ENCODE assay signal across 1 cellular context in the genomic region with DNA sequence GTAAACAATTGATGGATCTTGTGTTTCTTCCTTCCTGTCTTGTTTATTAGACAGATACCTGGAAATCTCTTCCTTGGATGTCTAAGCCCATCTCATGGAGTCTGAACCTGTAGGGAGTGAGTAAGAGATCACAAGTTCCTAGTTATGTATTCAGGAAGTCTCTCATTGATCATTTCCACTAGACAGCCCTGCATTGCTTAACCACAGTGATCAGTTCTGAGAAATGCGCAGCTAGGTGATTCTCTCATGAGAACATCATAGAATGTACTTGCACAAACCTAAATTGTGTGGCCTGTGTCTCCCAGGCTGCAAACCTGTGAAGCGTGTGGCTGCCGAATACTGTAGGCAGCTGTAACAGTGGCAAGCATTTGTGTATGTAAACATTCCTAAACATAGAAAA.
TF ChIP-seq lines count a peak whose summit lies in the region.

No MANE protein-coding gene starts in this region.

TF ChIP-seq in IMR-90, 13 proteins besides CTCF, POLR2A, EP300 and RAD21:
- TF ChIP-seq RCOR1 (IDR thresholded peaks at IDR 0.05; ENCODE audit: insufficient replicate concordance, low read length) (no peak), FOS (IDR thresholded peaks at IDR 0.05; ENCODE audit: low read depth, low read length) (no peak), CHD1 (IDR thresholded peaks at IDR 0.05; ENCODE audit: low read depth, low read length) (no peak), BHLHE40 (IDR thresholded peaks at IDR 0.05; ENCODE audit: low read depth, low read length) (no peak), MAZ (IDR thresholded peaks at IDR 0.05; ENCODE audit: borderline replicate concordance, low read depth, low read length) (no peak), RFX5 (IDR thresholded peaks at IDR 0.05; ENCODE audit: low read depth, low read length) (no peak), MXI1 (IDR thresholded peaks at IDR 0.05; ENCODE audit: borderline replicate concordance, low read depth, low read length) (no peak), CEBPB (IDR thresholded peaks at IDR 0.05; ENCODE audit: low read depth, low read length) (no peak), NFE2L2 (IDR thresholded peaks at IDR 0.05; ENCODE audit: low read depth, low read length) (no peak), SMC3 (IDR thresholded peaks at IDR 0.05; ENCODE audit: low read depth, low read length) (no peak), MAFK (IDR thresholded peaks at IDR 0.05; ENCODE audit: low read depth, low read length) (no peak)
- TF ChIP-seq, protein P1, sequence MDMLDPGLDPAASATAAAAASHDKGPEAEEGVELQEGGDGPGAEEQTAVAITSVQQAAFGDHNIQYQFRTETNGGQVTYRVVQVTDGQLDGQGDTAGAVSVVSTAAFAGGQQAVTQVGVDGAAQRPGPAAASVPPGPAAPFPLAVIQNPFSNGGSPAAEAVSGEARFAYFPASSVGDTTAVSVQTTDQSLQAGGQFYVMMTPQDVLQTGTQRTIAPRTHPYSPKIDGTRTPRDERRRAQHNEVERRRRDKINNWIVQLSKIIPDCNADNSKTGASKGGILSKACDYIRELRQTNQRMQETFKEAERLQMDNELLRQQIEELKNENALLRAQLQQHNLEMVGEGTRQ (IDR thresholded peaks at IDR 0.05; ENCODE audit: low read depth, low read length) = no peak
- TF ChIP-seq, protein P2, sequence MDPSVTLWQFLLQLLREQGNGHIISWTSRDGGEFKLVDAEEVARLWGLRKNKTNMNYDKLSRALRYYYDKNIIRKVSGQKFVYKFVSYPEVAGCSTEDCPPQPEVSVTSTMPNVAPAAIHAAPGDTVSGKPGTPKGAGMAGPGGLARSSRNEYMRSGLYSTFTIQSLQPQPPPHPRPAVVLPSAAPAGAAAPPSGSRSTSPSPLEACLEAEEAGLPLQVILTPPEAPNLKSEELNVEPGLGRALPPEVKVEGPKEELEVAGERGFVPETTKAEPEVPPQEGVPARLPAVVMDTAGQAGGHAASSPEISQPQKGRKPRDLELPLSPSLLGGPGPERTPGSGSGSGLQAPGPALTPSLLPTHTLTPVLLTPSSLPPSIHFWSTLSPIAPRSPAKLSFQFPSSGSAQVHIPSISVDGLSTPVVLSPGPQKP (IDR thresholded peaks at IDR 0.05; ENCODE audit: borderline replicate concordance, low read depth, low read length) = no peak
